Comparison of ENCODE assay signal across 18 cellular contexts in the genomic region with DNA sequence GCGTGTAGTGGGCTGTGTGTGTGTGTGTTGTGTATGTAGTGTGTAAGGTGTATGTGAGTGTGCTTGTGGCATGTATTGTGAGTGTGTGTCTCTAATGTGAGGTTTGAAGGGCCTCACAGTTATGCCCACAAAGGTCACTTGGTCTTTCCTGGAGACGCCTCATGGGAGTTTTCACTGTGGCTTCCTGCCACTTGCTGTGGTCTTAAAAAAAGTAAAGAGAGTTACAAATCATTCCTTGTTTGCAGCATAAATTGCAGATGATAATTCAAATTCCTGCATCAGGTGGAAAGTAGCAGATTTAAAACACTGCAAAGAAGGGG.
"Had no signal": no experiment of that assay in that cellular context is flagged by ENCODE, and none has a peak within 500 bp of the region (broad histone marks: within the 10 kb centered on the region; RNA-seq: fewer than 3 reads in every experiment).

No MANE protein-coding gene starts in this region.

- H3K36me3 ChIP-seq: colonic mucosa, pancreas, tibial artery, upper lobe of right lung, vagina had no signal

- H3K27ac ChIP-seq: colonic mucosa, foreskin keratinocyte, pancreas, tibial artery, upper lobe of right lung, vagina had no signal

- H3K27me3 ChIP-seq: colonic mucosa, foreskin keratinocyte, pancreas, tibial artery, upper lobe of right lung, vagina had no signal

- H3K4me1 ChIP-seq: colonic mucosa, foreskin keratinocyte, pancreas, tibial artery, upper lobe of right lung, vagina had no signal

- H3K27ac Mint-ChIP-seq: progenitor cell of endocrine pancreas had no signal

- H3K9me3 ChIP-seq: colonic mucosa, pancreas, tibial artery, upper lobe of right lung, vagina had no signal

- DNase-seq: colonic mucosa; dermis blood vessel endothelial cell; foreskin keratinocyte; left colon; left ventricle myocardium superior; mesenchymal stem cell; midbrain; nucleus accumbens; pancreas; right cardiac atrium; small intestine; stimulated activated CD4-positive, alpha-beta T cell treated with anti-CD3 and anti-CD28 coated beads, Interleukin-12 subunit alpha, Interleukin-12 subunit beta, amount 100 ng/mL, for 4 hours; stimulated activated naive CD4-positive, alpha-beta T cell treated with Interleukin-2 at 50 U/mL for 16 hours; tibial artery; upper lobe of right lung had no signal

- ATAC-seq: foreskin keratinocyte, left colon, left ventricle myocardium superior, pancreas, right cardiac atrium, upper lobe of right lung had no signal

- H3K4me3 ChIP-seq: colonic mucosa, lung, pancreas, tibial artery, upper lobe of right lung, vagina had no signal
